Comparison of ENCODE assay signal across 21 cellular contexts in genomic region chr17:44389281-44389680, GRCh38. TPM values are rescaled to one million over a fixed set of nuclear protein-coding genes. Genes with fewer than 3 reads are reported as not detected.
DNase-seq lines count a peak whose midpoint lies in the region; ATAC-seq and TF ChIP-seq lines count a peak whose summit lies in the region.
"Had no signal": no experiment of that assay in that cellular context is flagged by ENCODE, and none has a peak within 500 bp of the region (broad histone marks: within the 10 kb centered on the region; RNA-seq: fewer than 3 reads in every experiment).

TSS of gene ITGA2B (minus strand) at chr17:44389649. CDS start at chr17:44389473, 176 bp downstream.

- H3K4me1 Mint-ChIP-seq in dendritic cell treated with granulocyte-macrophage colony-stimulating factor and Interleukin-4, amounts not matched to agents 40 ng/mL and 50 ng/mL, for 4 days (ENCODE audit: low read depth), result peaks cover 27% of the 10 kb centered on the region
- H3K4me1 Mint-ChIP-seq in neural crest cell, result peaks cover 17% of the 10 kb centered on the region
- peaks cover 32% of the 10 kb centered on the region for H3K4me1 Mint-ChIP-seq in stimulated activated memory B cell treated with anti-CD40 and anti-IgM and Interleukin-4, amounts not matched to agents 10 μg/mL and 1 μg/mL and 100 μg/mL, for 72 hours
- no peaks in the 10 kb centered on the region for H3K4me1 Mint-ChIP-seq in HFFc6 (ENCODE audit: low read depth)

- peak within 1 kb of the TSS in 3 of 11 experiments; percentile 5 to 13 (median 8); a peak in 2 of 22 replicates for H3K9ac ChIP-seq in BLaER1 treated with 17β-estradiol and CSF1 and Interleukin-3, amounts not matched to agents 10 nM and 100 nM
- H3K9ac ChIP-seq: KMS-11, SK-N-SH had no signal

- no peak for ATAC-seq in stimulated activated memory B cell treated with anti-CD40 and anti-IgM and Interleukin-4, amounts not matched to agents 10 μg/mL and 1 μg/mL and 100 μg/mL, for 72 hours
- ATAC-seq: activated CD8-positive, alpha-beta memory T cell treated with anti-CD3 and anti-CD28 coated beads, Interleukin-2, amount 10 ng/mL, durations not matched to agents 7 days and 5 days; sciatic nerve had no signal

- no peaks in the 10 kb centered on the region for H3K9me3 ChIP-seq in BLaER1 treated with 17β-estradiol and CSF1 and Interleukin-3, amounts not matched to agents 10 nM and 100 nM (replicated peaks in 1 of 11)
- no peaks in the 10 kb centered on the region for H3K9me3 ChIP-seq in OCI-LY7 (ENCODE audit: low read length)
- H3K9me3 ChIP-seq: SK-N-SH, stomach, thyroid gland had no signal

- no peaks in the 10 kb centered on the region for H3K27me3 ChIP-seq in BLaER1 treated with 17β-estradiol and CSF1 and Interleukin-3, amounts not matched to agents 10 nM and 100 nM
- H3K27me3 ChIP-seq in HL-60 (ENCODE audit: insufficient read depth, poor library complexity, severe bottlenecking), result no peaks in the 10 kb centered on the region
- H3K27me3 ChIP-seq: thyroid gland had no signal

- no peak within 1 kb of the TSS for H2AFZ ChIP-seq in OCI-LY7 (ENCODE audit: low read length)

- H3K4me2 ChIP-seq in BLaER1 treated with 17β-estradiol and CSF1 and Interleukin-3, amounts not matched to agents 10 nM and 100 nM, result peak within 1 kb of the TSS; percentile 55 to 91 (median 77)
- H3K4me2 ChIP-seq in OCI-LY7 (ENCODE audit: low read length), result no peak within 1 kb of the TSS
- H3K4me2 ChIP-seq: KMS-11, SK-N-SH had no signal

- 0 out of 22 replicates have a peak, but pooled peaks cover 0 to 2% (median 0%) of the 10 kb centered on the region in 11 experiments for H3K36me3 ChIP-seq in BLaER1 treated with 17β-estradiol and CSF1 and Interleukin-3, amounts not matched to agents 10 nM and 100 nM
- no peaks in the 10 kb centered on the region for H3K36me3 ChIP-seq in OCI-LY7 (ENCODE audit: insufficient read depth, low read length)
- H3K36me3 ChIP-seq: stomach, thyroid gland had no signal

- no peaks in the 10 kb centered on the region for H3K9me3 Mint-ChIP-seq in dendritic cell treated with granulocyte-macrophage colony-stimulating factor and Interleukin-4, amounts not matched to agents 40 ng/mL and 50 ng/mL, for 4 days
- no peaks in the 10 kb centered on the region for H3K9me3 Mint-ChIP-seq in neural crest cell
- H3K9me3 Mint-ChIP-seq in stimulated activated memory B cell treated with anti-CD40 and anti-IgM and Interleukin-4, amounts not matched to agents 10 μg/mL and 1 μg/mL and 100 μg/mL, for 72 hours, result peaks cover 5% of the 10 kb centered on the region
- H3K9me3 Mint-ChIP-seq in HFFc6, result no peaks in the 10 kb centered on the region
- H3K9me3 Mint-ChIP-seq: activated naive CD4-positive, alpha-beta T cell treated with anti-CD3 and anti-CD28 coated beads for 36 hours had no signal

- peak within 1 kb of the TSS in 9 of 11 experiments; percentile 2 to 72 (median 58); a peak in 14 of 22 replicates for H3K27ac ChIP-seq in BLaER1 treated with 17β-estradiol and CSF1 and Interleukin-3, amounts not matched to agents 10 nM and 100 nM
- H3K27ac ChIP-seq in HL-60 (replicated peaks) (peak within 1 kb of the TSS; percentile 61), OCI-LY7 (ENCODE audit: low read depth, low read length, poor library complexity, severe bottlenecking) (no peak within 1 kb of the TSS)
- H3K27ac ChIP-seq: KMS-11, stomach, thyroid gland had no signal

- peaks cover 29% of the 10 kb centered on the region for H3K27me3 Mint-ChIP-seq in dendritic cell treated with granulocyte-macrophage colony-stimulating factor and Interleukin-4, amounts not matched to agents 40 ng/mL and 50 ng/mL, for 4 days
- H3K27me3 Mint-ChIP-seq in neural crest cell (ENCODE audit: low read depth) (peaks cover 21% of the 10 kb centered on the region), HFFc6 (ENCODE audit: insufficient read depth) (peaks cover 4% of the 10 kb centered on the region; the same call in 1 of the 2 replicates)
- H3K27me3 Mint-ChIP-seq in stimulated activated memory B cell treated with anti-CD40 and anti-IgM and Interleukin-4, amounts not matched to agents 10 μg/mL and 1 μg/mL and 100 μg/mL, for 72 hours, result peaks cover 47% of the 10 kb centered on the region

- no peaks in the 10 kb centered on the region for H3K9me2 ChIP-seq in OCI-LY7 (ENCODE audit: insufficient read depth, low read length)
- H3K9me2 ChIP-seq: SK-N-SH had no signal

- H3K4me3 ChIP-seq in BLaER1 treated with 17β-estradiol and CSF1 and Interleukin-3, amounts not matched to agents 10 nM and 100 nM, result no peak within 1 kb of the TSS
- H3K4me3 ChIP-seq in HL-60 (replicated peaks; ENCODE audit: insufficient read depth, low read length), result no peak within 1 kb of the TSS
- no peak within 1 kb of the TSS for H3K4me3 ChIP-seq in OCI-LY7 (ENCODE audit: low read depth, low read length, poor library complexity, severe bottlenecking)
- H3K4me3 ChIP-seq: lung, stomach, thyroid gland had no signal

- peak within 1 kb of the TSS; percentile 44 for H3K27ac Mint-ChIP-seq in dendritic cell treated with granulocyte-macrophage colony-stimulating factor and Interleukin-4, amounts not matched to agents 40 ng/mL and 50 ng/mL, for 4 days
- H3K27ac Mint-ChIP-seq in neural crest cell (ENCODE audit: unreplicated experiment) (no peak within 1 kb of the TSS), HFFc6 (no peak within 1 kb of the TSS)
- H3K27ac Mint-ChIP-seq in stimulated activated memory B cell treated with anti-CD40 and anti-IgM and Interleukin-4, amounts not matched to agents 10 μg/mL and 1 μg/mL and 100 μg/mL, for 72 hours, result no peak within 1 kb of the TSS
- H3K27ac Mint-ChIP-seq: activated CD8-positive, alpha-beta memory T cell treated with anti-CD3 and anti-CD28 coated beads, Interleukin-2, amount 10 ng/mL, durations not matched to agents 7 days and 5 days; activated naive CD4-positive, alpha-beta T cell treated with anti-CD3 and anti-CD28 coated beads for 36 hours had no signal

- H3K4me1 ChIP-seq in BLaER1 treated with 17β-estradiol and CSF1 and Interleukin-3, amounts not matched to agents 10 nM and 100 nM, result peaks cover 30 to 36% (median 35%) of the 10 kb centered on the region in 10 experiments
- H3K4me1 ChIP-seq in OCI-LY7 (ENCODE audit: insufficient read depth, low read length, poor library complexity, severe bottlenecking), result peaks cover 7% of the 10 kb centered on the region

- intact Hi-C loops in dendritic cell treated with granulocyte-macrophage colony-stimulating factor and Interleukin-4, amounts not matched to agents 40 ng/mL and 50 ng/mL, for 4 days (cut with micrococcal nuclease), result no loop called here
- intact Hi-C loops in OCI-LY7 (cut with micrococcal nuclease; ENCODE audit: unreplicated experiment), result no loop called here

- POLR2A ChIA-PET in OCI-LY7 (lab: Charles Lee), result no interaction called here

- no peak for DNase-seq in HL-60 (ENCODE audit: low read depth in 1 of 2, low spot score in 1 of 2)
- no peak for DNase-seq in neural crest cell (ENCODE audit: low read depth, low spot score)
- DNase-seq in OCI-LY7 (ENCODE audit: low spot score), result no peak
- no peak for DNase-seq in HFFc6
- DNase-seq: activated CD4-positive, alpha-beta T cell treated with anti-CD3 and anti-CD28 coated beads for 48 hours; activated CD8-positive, alpha-beta memory T cell treated with anti-CD3 and anti-CD28 coated beads, Interleukin-2, amount 10 ng/mL, durations not matched to agents 7 days and 5 days; activated naive CD4-positive, alpha-beta T cell treated with anti-CD3 and anti-CD28 coated beads for 36 hours; activated T-cell treated with anti-CD3 and anti-CD28 coated beads, Interleukin-2, amount 50 U/mL, for 48 hours; effector memory CD4-positive, alpha-beta T cell; NCI-H1436; SK-N-SH; stimulated activated CD4-positive, alpha-beta T cell treated with anti-CD3 and anti-CD28 coated beads, Interleukin-15, amount 100 ng/mL, for 24 hours; stomach; thyroid gland had no signal

- BruUV-seq in OCI-LY7 (replicated peaks; lab: Mats Ljungman, UMichigan), result no TSS peak

- TF ChIP-seq CTCF in HL-60 (IDR thresholded peaks at IDR 0.05; ENCODE audit: insufficient read depth, low read length), result no peak
- TF ChIP-seq CTCF in neural crest cell (conservative IDR thresholded peaks at IDR 0.05), result no peak
- no peak for TF ChIP-seq CTCF in OCI-LY7 (conservative IDR thresholded peaks at IDR 0.05; ENCODE audit: low read length)
- no peak for TF ChIP-seq CTCF in HFFc6 (IDR thresholded peaks at IDR 0.05)

- no peaks in the 10 kb centered on the region for H3K79me2 ChIP-seq in OCI-LY7 (ENCODE audit: insufficient read depth, low read depth, low read length)

- H4K20me1 ChIP-seq in BLaER1 treated with 17β-estradiol and CSF1 and Interleukin-3, amounts not matched to agents 10 nM and 100 nM, result no peaks in the 10 kb centered on the region
- H4K20me1 ChIP-seq in OCI-LY7 (ENCODE audit: insufficient read depth, low read length), result no peaks in the 10 kb centered on the region

- H3K36me3 Mint-ChIP-seq in dendritic cell treated with granulocyte-macrophage colony-stimulating factor and Interleukin-4, amounts not matched to agents 40 ng/mL and 50 ng/mL, for 4 days (ENCODE audit: low read depth), result no peaks in the 10 kb centered on the region
- no peaks in the 10 kb centered on the region for H3K36me3 Mint-ChIP-seq in neural crest cell (ENCODE audit: low read depth)
- no peaks in the 10 kb centered on the region for H3K36me3 Mint-ChIP-seq in stimulated activated memory B cell treated with anti-CD40 and anti-IgM and Interleukin-4, amounts not matched to agents 10 μg/mL and 1 μg/mL and 100 μg/mL, for 72 hours
- H3K36me3 Mint-ChIP-seq in HFFc6 (ENCODE audit: low read depth), result no peaks in the 10 kb centered on the region
- H3K36me3 Mint-ChIP-seq: activated CD8-positive, alpha-beta memory T cell treated with anti-CD3 and anti-CD28 coated beads, Interleukin-2, amount 10 ng/mL, durations not matched to agents 7 days and 5 days had no signal

- no peak within 1 kb of the TSS for H3K4me3 Mint-ChIP-seq in dendritic cell treated with granulocyte-macrophage colony-stimulating factor and Interleukin-4, amounts not matched to agents 40 ng/mL and 50 ng/mL, for 4 days
- H3K4me3 Mint-ChIP-seq in neural crest cell (peak within 1 kb of the TSS; percentile 56), HFFc6 (no peak within 1 kb of the TSS)
- no peak within 1 kb of the TSS for H3K4me3 Mint-ChIP-seq in stimulated activated memory B cell treated with anti-CD40 and anti-IgM and Interleukin-4, amounts not matched to agents 10 μg/mL and 1 μg/mL and 100 μg/mL, for 72 hours
- H3K4me3 Mint-ChIP-seq: activated CD8-positive, alpha-beta memory T cell treated with anti-CD3 and anti-CD28 coated beads, Interleukin-2, amount 10 ng/mL, durations not matched to agents 7 days and 5 days; activated naive CD4-positive, alpha-beta T cell treated with anti-CD3 and anti-CD28 coated beads for 36 hours had no signal

- CTCF ChIA-PET in OCI-LY7 (lab: Charles Lee; ENCODE audit: unreplicated experiment), result no interaction called here

RNA-seq across cellular contexts. Expression of gene ITGA2B, which starts in this region (rescaled TPM):
- total RNA-seq in neural crest cell (7.3 and 8.1 TPM in 2 replicates), OCI-LY7 (2022) (0.46 and 0.63 TPM in 2 replicates)
- 0.44 and 0.57 TPM in 2 replicates for total RNA-seq in OCI-LY7 (2014; rRNA removed; shearing (Covaris generic))
- under 1 TPM in 2 of 6 experiments, not detected in 4; 0.18 to 0.19 TPM for total RNA-seq in HFFc6 (2021; fragmentation: NEBNext Ultra II Directional; extraction: Animal tissue kit (Norgen Biotek cat#: 25700))
- total RNA-seq: bronchial epithelial cell had no signal
